20 cellular contexts compared by ENCODE assay signal in genomic region chr22:19275513-19275912, GRCh38. TPM values are rescaled to one million over a fixed set of nuclear protein-coding genes. Genes with fewer than 3 reads are reported as not detected.
DNase-seq lines count a peak whose midpoint lies in the region; ATAC-seq lines count a peak whose summit lies in the region.
"Had no signal": no experiment of that assay in that cellular context is flagged by ENCODE, and none has a peak within 500 bp of the region (broad histone marks: within the 10 kb centered on the region; RNA-seq: fewer than 3 reads in every experiment).

No MANE protein-coding gene starts in this region.

- intact Hi-C loops in right cardiac atrium (cut with DNase I): no loop called here
- intact Hi-C loops in left cardiac atrium (cut with DNase I): no loop called here

- peaks cover 6 to 14% (median 11%) of the 10 kb centered on the region in 3 donors for H3K36me3 ChIP-seq in skeletal muscle tissue (ENCODE audit: control insufficient read depth in 3 of 3, insufficient read depth in 3 of 3, low read length in 3 of 3)
- H3K36me3 ChIP-seq in GM23248 (ENCODE audit: low read depth): no peaks in the 10 kb centered on the region
- H3K36me3 ChIP-seq: HAP-1, MG63 had no signal

- no peaks in the 10 kb centered on the region for H3K4me1 ChIP-seq in right cardiac atrium (ENCODE audit: control insufficient read depth, insufficient read depth, low read length)
- peaks cover 27 to 54% (median 52%) of the 10 kb centered on the region in 3 donors for H3K4me1 ChIP-seq in skeletal muscle tissue (ENCODE audit: control insufficient read depth in 3 of 3, insufficient read depth in 3 of 3, low read length in 3 of 3)
- no peaks in the 10 kb centered on the region for H3K4me1 ChIP-seq in GM23248 (ENCODE audit: insufficient read depth)

- no peaks in the 10 kb centered on the region for H3K9me2 ChIP-seq in GM23248 (ENCODE audit: insufficient read depth)

- WGBS in right cardiac atrium: 69% methylated on average over 7 of the region's 7 CpGs
- 96 to 98% methylated on average over 7 of the region's 7 CpGs for WGBS in GM23248 (ENCODE audit: low coverage in 1 of 2, low lambda C conversion rate in 2 of 2, missing lambda C conversion rate in 2 of 2), 2 experiments

- ATAC-seq in right cardiac atrium (no peak), left cardiac atrium (no peak), GM21390 (IDR thresholded peaks at IDR 0.05; ENCODE audit: unreplicated experiment) (no peak)
- ATAC-seq: GM23338 had no signal

- no peaks in the 10 kb centered on the region for H3K9me3 ChIP-seq in right cardiac atrium (ENCODE audit: control insufficient read depth, low read length)
- no peaks in the 10 kb centered on the region for H3K9me3 ChIP-seq in skeletal muscle tissue (ENCODE audit: control insufficient read depth in 3 of 3, low read length in 3 of 3)
- H3K9me3 ChIP-seq in GM23248 (ENCODE audit: low read depth): no peaks in the 10 kb centered on the region
- H3K9me3 ChIP-seq: HAP-1, MG63 had no signal

- peak overlapping the region; percentile 14 for H3K27ac ChIP-seq in right cardiac atrium (ENCODE audit: low read length)
- peak overlapping the region; percentile 64 for H3K27ac ChIP-seq in skeletal muscle tissue (ENCODE audit: low read depth, low read length)
- no peak overlapping the region for H3K27ac ChIP-seq in GM23248
- H3K27ac ChIP-seq: RWPE1 had no signal

- H3K27me3 ChIP-seq in right cardiac atrium (ENCODE audit: control insufficient read depth, insufficient read depth) (no peaks in the 10 kb centered on the region), skeletal muscle tissue (ENCODE audit: control insufficient read depth in 3 of 3, insufficient read depth in 3 of 3, low read length in 3 of 3) (no peaks in the 10 kb centered on the region), GM23248 (replicated peaks; ENCODE audit: insufficient read depth) (no peaks in the 10 kb centered on the region)
- H3K27me3 ChIP-seq: MG63 had no signal

- no peak for DNase-seq in right cardiac atrium
- DNase-seq in left cardiac atrium: no peak
- DNase-seq in ecto neural progenitor cell (ENCODE audit: low spot score): peak; percentile 15
- DNase-seq in NCI-H345 treated with DMSO at 0.1 percent for 48 hours (lab: John Stamatoyannopoulos, UW; ENCODE audit: unreplicated experiment): no peak
- DNase-seq in GM23248: no peak
- DNase-seq in NCI-H748 treated with DMSO at 0.1 percent for 48 hours (lab: John Stamatoyannopoulos, UW): no peak
- DNase-seq: 8988T; CD4-positive, alpha-beta T cell; DMS53; HFFc6; KG1; MG63; NCI-H2029; NCI-H526 treated with DMSO at 0.1 percent for 48 hours; SHP77 treated with DMSO at 0.1 percent for 48 hours had no signal

- no peak overlapping the region for H3K4me2 ChIP-seq in GM23248 (ENCODE audit: unreplicated experiment)
- H3K4me2 ChIP-seq: GM23338 had no signal

- in situ Hi-C loops in GM23248 (cut with MboI): no loop called here

- peak overlapping the region in 2 of 3 donors; percentile 36 to 58 for H3K9ac ChIP-seq in skeletal muscle tissue (ENCODE audit: low read depth in 1 of 3, low read length in 3 of 3)
- H3K9ac ChIP-seq in GM23248: no peak overlapping the region

- H3K79me2 ChIP-seq in GM23248 (ENCODE audit: insufficient read depth): peaks cover 55% of the 10 kb centered on the region

- no peak overlapping the region for H2AFZ ChIP-seq in GM23248
- H2AFZ ChIP-seq: GM23338 had no signal

- no peaks in the 10 kb centered on the region for H3F3A ChIP-seq in GM23248 (ENCODE audit: insufficient read depth)

- H3K4me3 ChIP-seq in right cardiac atrium (ENCODE audit: low read length) (no peak overlapping the region), skeletal muscle tissue (ENCODE audit: low read length in 3 of 3) (no peak overlapping the region), GM23248 (no peak overlapping the region)
- H3K4me3 ChIP-seq: GM23338, HAP-1, MG63 had no signal

- H4K20me1 ChIP-seq in GM23248 (ENCODE audit: insufficient read depth): no peaks in the 10 kb centered on the region; the same call in 1 of the 2 replicates

RNA-seq across cellular contexts. Expression of gene CLTCL1, which starts 16.0 kb away (rescaled TPM):
- total RNA-seq in right cardiac atrium: 10 to 100 TPM; 16.6 to 26.7 (median 21.7) TPM
- polyA plus RNA-seq in right cardiac atrium: 19.7 TPM
- 10 to 100 TPM; 16.0 to 20.5 TPM for total RNA-seq in left cardiac atrium
- 33.4 TPM for total RNA-seq in skeletal muscle tissue
- 10.2 and 20.0 TPM in 2 replicates for total RNA-seq in GM23248 (2014; rRNA removed; shearing (Covaris generic))
- polyA plus RNA-seq in GM23248 (2016; fragmentation: Nextera tagmentation; extraction: Ambion mirVana): 8.5 and 8.9 TPM in 2 replicates
